8 cellular contexts compared by ENCODE assay signal in genomic region chr16:2532494-2533141, GRCh38. TPM values are rescaled to one million over a fixed set of nuclear protein-coding genes. Genes with fewer than 3 reads are reported as not detected.
DNase-seq lines count a peak whose midpoint lies in the region; ATAC-seq lines count a peak whose summit lies in the region.

No MANE protein-coding gene starts in this region.

- peak; percentile 82 for DNase-seq in CD1c-positive myeloid dendritic cell (ENCODE audit: extremely low spot score)
- peak; percentile 65 for DNase-seq in HK-2 (ENCODE audit: unreplicated experiment)
- peak; percentile 38 for DNase-seq in RPMI7951 (ENCODE audit: low read depth)
- DNase-seq in activated naive CD8-positive, alpha-beta T cell treated with anti-CD3 and anti-CD28 coated beads, Interleukin-2, amount 10 ng/mL, durations not matched to agents 7 days and 5 days = peak; percentile 70
- DNase-seq in left cardiac atrium = no peak
- peak in 9 of 10 donors; percentile 33 to 93 (median 54) for DNase-seq in posterior cingulate gyrus

- H3K4me1 Mint-ChIP-seq in activated naive CD8-positive, alpha-beta T cell treated with anti-CD3 and anti-CD28 coated beads, Interleukin-2, amount 10 ng/mL, durations not matched to agents 7 days and 5 days = peaks cover 16% of the 10 kb centered on the region

- H3K27ac Mint-ChIP-seq in activated naive CD8-positive, alpha-beta T cell treated with anti-CD3 and anti-CD28 coated beads, Interleukin-2, amount 10 ng/mL, durations not matched to agents 7 days and 5 days = peak overlapping the region; percentile 100

- peak overlapping the region; percentile 96 for H3K4me3 Mint-ChIP-seq in activated naive CD8-positive, alpha-beta T cell treated with anti-CD3 and anti-CD28 coated beads, Interleukin-2, amount 10 ng/mL, durations not matched to agents 7 days and 5 days

- ATAC-seq in activated naive CD8-positive, alpha-beta T cell treated with anti-CD3 and anti-CD28 coated beads, Interleukin-2, amount 10 ng/mL, durations not matched to agents 7 days and 5 days (ENCODE audit: low read depth) = peak; percentile 10
- peak; percentile 13 to 30 for ATAC-seq in left cardiac atrium
- ATAC-seq in HG03342 (IDR thresholded peaks at IDR 0.05; ENCODE audit: unreplicated experiment) = no peak
- ATAC-seq in HG03457 (IDR thresholded peaks at IDR 0.05; ENCODE audit: unreplicated experiment) = no peak

- intact Hi-C loops in left cardiac atrium (cut with DNase I) (no loop called here), posterior cingulate gyrus (cut with DNase I) (no loop called here)

- POLR2A ChIA-PET in activated naive CD8-positive, alpha-beta T cell treated with anti-CD3 and anti-CD28 coated beads, Interleukin-2, amount 10 ng/mL, durations not matched to agents 7 days and 5 days (lab: Charles Lee) = interaction anchor here (0.6 to 3.7 kb wide), 9 partner anchors 13 to 377 kb away, joined by 3 to 69 read pairs (median 4); partner anchors contain the start of genes AMDHD2, ATP6V0C, CCNF and PGP

- no peaks in the 10 kb centered on the region for H3K9me3 Mint-ChIP-seq in activated naive CD8-positive, alpha-beta T cell treated with anti-CD3 and anti-CD28 coated beads, Interleukin-2, amount 10 ng/mL, durations not matched to agents 7 days and 5 days

- H3K36me3 Mint-ChIP-seq in activated naive CD8-positive, alpha-beta T cell treated with anti-CD3 and anti-CD28 coated beads, Interleukin-2, amount 10 ng/mL, durations not matched to agents 7 days and 5 days = no peaks in the 10 kb centered on the region

- no peaks in the 10 kb centered on the region for H3K27me3 Mint-ChIP-seq in activated naive CD8-positive, alpha-beta T cell treated with anti-CD3 and anti-CD28 coated beads, Interleukin-2, amount 10 ng/mL, durations not matched to agents 7 days and 5 days

RNA-seq across cellular contexts. Expression of gene CEMP1, which starts 1.4 kb away (rescaled TPM):
- total RNA-seq in RPMI7951 (2014; rRNA removed; shearing (Covaris generic)) = not detected in 2 replicates
- total RNA-seq in activated naive CD8-positive, alpha-beta T cell treated with anti-CD3 and anti-CD28 coated beads, Interleukin-2, amount 10 ng/mL, durations not matched to agents 7 days and 5 days = 1 to 10 TPM in 1 of 2 experiments, under 1 TPM in 1; 0.80 to 1.1 TPM
- total RNA-seq in left cardiac atrium = not detected

RNA-seq across cellular contexts. Expression of gene PDPK1, which starts 5.2 kb away (rescaled TPM):
- 8.2 and 9.4 TPM in 2 replicates for total RNA-seq in RPMI7951 (2014; rRNA removed; shearing (Covaris generic))
- total RNA-seq in activated naive CD8-positive, alpha-beta T cell treated with anti-CD3 and anti-CD28 coated beads, Interleukin-2, amount 10 ng/mL, durations not matched to agents 7 days and 5 days = 10 to 100 TPM; 50.6 to 55.1 TPM
- 10 to 100 TPM; 32.6 to 39.4 TPM for total RNA-seq in left cardiac atrium

RNA-seq across cellular contexts. Expression of gene AMDHD2, which starts 12.4 kb away (rescaled TPM):
- 8.9 and 11.3 TPM in 2 replicates for total RNA-seq in RPMI7951 (2014; rRNA removed; shearing (Covaris generic))
- total RNA-seq in activated naive CD8-positive, alpha-beta T cell treated with anti-CD3 and anti-CD28 coated beads, Interleukin-2, amount 10 ng/mL, durations not matched to agents 7 days and 5 days = 10 to 100 TPM; 74.0 to 75.4 TPM
- 10 to 100 TPM; 15.8 to 21.8 TPM for total RNA-seq in left cardiac atrium

RNA-seq across cellular contexts. Expression of gene ATP6V0C, which starts 18.9 kb away (rescaled TPM):
- total RNA-seq in RPMI7951 (2014; rRNA removed; shearing (Covaris generic)) = 30.0 and 31.5 TPM in 2 replicates
- total RNA-seq in activated naive CD8-positive, alpha-beta T cell treated with anti-CD3 and anti-CD28 coated beads, Interleukin-2, amount 10 ng/mL, durations not matched to agents 7 days and 5 days = 100 to 1,000 TPM; 117 to 122 TPM
- 100 to 1,000 TPM; 162 to 197 TPM for total RNA-seq in left cardiac atrium

RNA-seq across cellular contexts. Expression of gene TBC1D24, which starts 57.7 kb away (rescaled TPM):
- 4.4 and 5.1 TPM in 2 replicates for total RNA-seq in RPMI7951 (2014; rRNA removed; shearing (Covaris generic))
- 10 to 100 TPM; 16.5 to 17.9 TPM for total RNA-seq in activated naive CD8-positive, alpha-beta T cell treated with anti-CD3 and anti-CD28 coated beads, Interleukin-2, amount 10 ng/mL, durations not matched to agents 7 days and 5 days
- total RNA-seq in left cardiac atrium = 10 to 100 TPM in 1 of 2 donors, 1 to 10 TPM in 1; 9.8 to 15.1 TPM

Comparison
In these comparisons a context has a peak if more than half of its experiments do, and no peak if none do; other contexts are left out.
1. ATAC-seq: peak in activated naive CD8-positive, alpha-beta T cell treated with anti-CD3 and anti-CD28 coated beads, Interleukin-2, amount 10 ng/mL, durations not matched to agents 7 days and 5 days (single experiment) and left cardiac atrium (2 of 2); none in HG03342 (single experiment) and HG03457 (single experiment).